In genomic region chr7:151448261-151449252, GRCh38 we compare ENCODE assay signal across 8 cellular contexts. TPM values are rescaled to one million over a fixed set of nuclear protein-coding genes. Genes with fewer than 3 reads are reported as not detected.
DNase-seq lines count a peak whose midpoint lies in the region; ATAC-seq and TF ChIP-seq lines count a peak whose summit lies in the region.

No MANE protein-coding gene starts in this region.

- no peak overlapping the region for H3K14ac ChIP-seq in mesenchymal stem cell (ENCODE audit: low read length in 2 of 2)

- H3K27me3 Mint-ChIP-seq in HFFc6 (ENCODE audit: insufficient read depth): peaks cover 8% of the 10 kb centered on the region
- H3K27me3 Mint-ChIP-seq in effector memory CD8-positive, alpha-beta T cell: peaks cover 13 to 19% of the 10 kb centered on the region in 2 donors

- no peak overlapping the region for H3K27ac ChIP-seq in mesenchymal stem cell (ENCODE audit: low read length, poor library complexity, severe bottlenecking)

- H2BK15ac ChIP-seq in mesenchymal stem cell (ENCODE audit: low read depth, poor library complexity, severe bottlenecking): no peak overlapping the region

- H3K9me3 Mint-ChIP-seq in HFFc6: no peaks in the 10 kb centered on the region
- no peaks in the 10 kb centered on the region for H3K9me3 Mint-ChIP-seq in effector memory CD8-positive, alpha-beta T cell

- H3K4ac ChIP-seq in mesenchymal stem cell (ENCODE audit: low read depth in 1 of 2, low read length in 2 of 2): no peak overlapping the region

- H4K8ac ChIP-seq in mesenchymal stem cell (ENCODE audit: low read length): peak overlapping the region; percentile 45

- TF ChIP-seq CTCF in HFFc6 (IDR thresholded peaks at IDR 0.05): peak; percentile 89

- no peak overlapping the region for H2BK120ac ChIP-seq in mesenchymal stem cell (ENCODE audit: low read depth, low read length)

- DNase-seq in EH (ENCODE audit: low read depth) (peak; percentile 65), HFFc6 (peak; percentile 35), NCI-H460 (ENCODE audit: extremely low read depth, low read depth) (peak; percentile 59), mesenchymal stem cell (peak; percentile 71)
- peak; percentile 93 for DNase-seq in activated CD8-positive, alpha-beta memory T cell treated with anti-CD3 and anti-CD28 coated beads for 24 hours
- peak; percentile 78 to 84 (median 79) for DNase-seq in effector memory CD8-positive, alpha-beta T cell
- peak; percentile 66 for DNase-seq in stimulated activated CD8-positive, alpha-beta memory T cell treated with anti-CD3 and anti-CD28 coated beads, Interleukin-15, amount 100 ng/mL, for 1 hour (ENCODE audit: low read depth)

- peak overlapping the region; percentile 55 to 65 for H3K4me3 ChIP-seq in mesenchymal stem cell (ENCODE audit: insufficient read depth in 1 of 2, low read depth in 1 of 2, low read length in 2 of 2)

- 2% methylated on average over 58 of the region's 61 CpGs for WGBS in mesenchymal stem cell

- peak overlapping the region; percentile 80 to 87 for H3K18ac ChIP-seq in mesenchymal stem cell (ENCODE audit: low read depth in 1 of 2, low read length in 2 of 2)

- H3K36me3 ChIP-seq in mesenchymal stem cell (ENCODE audit: control insufficient read depth in 1 of 2, insufficient read depth in 2 of 2, low read depth in 1 of 2, low read length in 2 of 2): no peaks in the 10 kb centered on the region

- H3K27me3 ChIP-seq in mesenchymal stem cell (ENCODE audit: control insufficient read depth in 1 of 2, insufficient read depth in 1 of 2, low read length in 2 of 2): peaks cover 0 to 12% of the 10 kb centered on the region in 2 experiments

- H3K4me3 Mint-ChIP-seq in HFFc6: peak overlapping the region; percentile 63
- H3K4me3 Mint-ChIP-seq in effector memory CD8-positive, alpha-beta T cell: peak overlapping the region; percentile 71 to 76

- H3K4me1 ChIP-seq in mesenchymal stem cell (ENCODE audit: control insufficient read depth, insufficient read depth, low read depth, low read length): peaks cover 20% of the 10 kb centered on the region

- no peak overlapping the region for H4K91ac ChIP-seq in mesenchymal stem cell (ENCODE audit: low read length)

- H3K4me2 ChIP-seq in mesenchymal stem cell (ENCODE audit: low read length, poor library complexity, severe bottlenecking): peak overlapping the region; percentile 74

- ATAC-seq in effector memory CD8-positive, alpha-beta T cell (replicated peaks): peak; percentile 91
- ATAC-seq in GM21717 (IDR thresholded peaks at IDR 0.05; ENCODE audit: unreplicated experiment): no peak

- H3K9ac ChIP-seq in mesenchymal stem cell (ENCODE audit: low read length): peak overlapping the region; percentile 77

- H3K36me3 Mint-ChIP-seq in HFFc6 (ENCODE audit: low read depth): no peaks in the 10 kb centered on the region
- H3K36me3 Mint-ChIP-seq in effector memory CD8-positive, alpha-beta T cell (ENCODE audit: insufficient read depth): peaks cover 3% of the 10 kb centered on the region

- no peaks in the 10 kb centered on the region for H3K79me1 ChIP-seq in mesenchymal stem cell (replicated peaks; ENCODE audit: low read length, poor library complexity, severe bottlenecking)

- peaks cover 6% of the 10 kb centered on the region for H3K4me1 Mint-ChIP-seq in HFFc6 (ENCODE audit: low read depth)
- H3K4me1 Mint-ChIP-seq in effector memory CD8-positive, alpha-beta T cell (ENCODE audit: low read depth in 2 of 2): peaks cover 3 to 4% of the 10 kb centered on the region in 2 donors

- no peak overlapping the region for H2AK5ac ChIP-seq in mesenchymal stem cell (ENCODE audit: low read length, severe bottlenecking)

- H2BK12ac ChIP-seq in mesenchymal stem cell (ENCODE audit: low read length in 2 of 2): peak overlapping the region in 1 of 2 experiments; percentile 75

- H3K23ac ChIP-seq in mesenchymal stem cell (ENCODE audit: low read length in 2 of 2): no peak overlapping the region

- no peak overlapping the region for H3K27ac Mint-ChIP-seq in HFFc6
- H3K27ac Mint-ChIP-seq in effector memory CD8-positive, alpha-beta T cell: peak overlapping the region in 1 of 2 donors; percentile 32

- H2BK5ac ChIP-seq in mesenchymal stem cell (ENCODE audit: low read depth, low read length, poor library complexity, severe bottlenecking): no peak overlapping the region

- no peaks in the 10 kb centered on the region for H3K9me3 ChIP-seq in mesenchymal stem cell (ENCODE audit: control insufficient read depth, low read length)

- peak overlapping the region; percentile 70 for H2AFZ ChIP-seq in mesenchymal stem cell (ENCODE audit: low read depth, low read length)

RNA-seq across cellular contexts. Expression of gene CRYGN, which starts 8.6 kb away (rescaled TPM):
- not detected for total RNA-seq in HFFc6 (2021; fragmentation: NEBNext Ultra II Directional; extraction: Animal tissue kit (Norgen Biotek cat#: 25700))
- total RNA-seq in NCI-H460 (2014; rRNA removed; shearing (Covaris generic)): 0.07 and 0.40 TPM in 2 replicates
- not detected in 2 replicates for polyA plus RNA-seq in NCI-H460 (2014; cell fraction: nucleus; rRNA removed)
- polyA plus RNA-seq in mesenchymal stem cell (2013, experiment 1 of 2): not detected
- not detected for polyA plus RNA-seq in mesenchymal stem cell (2013, experiment 2 of 2)

RNA-seq across cellular contexts. Expression of gene WDR86, which starts 38.7 kb away (rescaled TPM):
- not detected for total RNA-seq in HFFc6 (2021; fragmentation: NEBNext Ultra II Directional; extraction: Animal tissue kit (Norgen Biotek cat#: 25700))
- not detected in 2 replicates for total RNA-seq in NCI-H460 (2014; rRNA removed; shearing (Covaris generic))
- polyA plus RNA-seq in NCI-H460 (2014; cell fraction: nucleus; rRNA removed): not detected in 2 replicates
- 0.04 TPM for polyA plus RNA-seq in mesenchymal stem cell (2013, experiment 1 of 2)
- 0.05 TPM for polyA plus RNA-seq in mesenchymal stem cell (2013, experiment 2 of 2)

Comparison
In these comparisons a context has a peak if more than half of its experiments do, and no peak if none do; other contexts are left out.
1. DNase-seq: peak in every context shown above with its lines; median percentile 93 in activated CD8-positive, alpha-beta memory T cell treated with anti-CD3 and anti-CD28 coated beads for 24 hours; 79 in effector memory CD8-positive, alpha-beta T cell; 71 in mesenchymal stem cell; 66 in stimulated activated CD8-positive, alpha-beta memory T cell treated with anti-CD3 and anti-CD28 coated beads, Interleukin-15, amount 100 ng/mL, for 1 hour; 65 in EH; 59 in NCI-H460; 35 in HFFc6.